Comparison of ENCODE assay signal across 8 cellular contexts in the genomic region with DNA sequence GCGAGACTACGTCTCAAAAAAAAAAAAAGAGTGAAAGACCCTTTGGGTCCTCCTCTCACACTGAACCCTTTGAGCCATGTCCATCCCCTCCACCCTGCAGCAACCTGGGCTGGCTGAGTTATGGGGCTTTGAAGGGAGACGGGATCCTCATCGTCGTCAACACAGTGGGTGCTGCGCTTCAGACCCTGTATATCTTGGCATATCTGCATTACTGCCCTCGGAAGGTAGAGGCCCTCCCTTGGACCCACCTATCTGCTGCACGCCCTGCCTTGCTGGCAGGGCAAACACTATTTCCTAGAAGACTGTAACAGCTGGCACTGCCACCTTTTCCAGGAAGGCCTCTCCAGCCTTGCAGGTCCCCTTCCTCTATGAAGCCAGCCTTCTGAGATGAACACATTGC. TPM values are rescaled to one million over a fixed set of nuclear protein-coding genes. Genes with fewer than 3 reads are reported as not detected.
A peak's percentile ranks its signal among the peaks of the same experiment; 100 is the strongest.
DNase-seq lines count a peak whose midpoint lies in the region; ATAC-seq, FAIRE-seq and TF ChIP-seq lines count a peak whose summit lies in the region.

No MANE protein-coding gene starts in this region.

- DNase-seq in AG10803 (ENCODE audit: low read depth) (no peak), astrocyte of the hippocampus (ENCODE audit: low read depth, low spot score) (peak; percentile 5), lung (ENCODE audit: low spot score) (no peak), uterus (no peak), GM12892 (ENCODE audit: insufficient read length) (no peak), NCI-H2171 treated with DMSO at 0.1 percent for 48 hours (lab: John Stamatoyannopoulos, UW) (no peak)

- peak overlapping the region; percentile 38 to 57 for H3K27ac ChIP-seq in lung (ENCODE audit: low read depth in 1 of 2, low read length in 1 of 2)
- H3K27ac ChIP-seq in uterus, result peak overlapping the region; percentile 14 to 94

- H3K9me3 Mint-ChIP-seq in IgD-negative memory B cell, result no peaks in the 10 kb centered on the region

- TF ChIP-seq POLR2A in uterus (IDR thresholded peaks at IDR 0.05), result no peak
- TF ChIP-seq POLR2A in GM12892 (IDR thresholded peaks at IDR 0.05; ENCODE audit: low read depth, low read length), result no peak

- H3K4me3 Mint-ChIP-seq in IgD-negative memory B cell, result peak overlapping the region; percentile 95 to 99 (median 96)

- peaks cover 27 to 30% (median 27%) of the 10 kb centered on the region in 3 donors for H3K4me1 Mint-ChIP-seq in IgD-negative memory B cell

- peak overlapping the region; percentile 97 to 99 (median 97) for H3K27ac Mint-ChIP-seq in IgD-negative memory B cell

- no peaks in the 10 kb centered on the region for H3K27me3 Mint-ChIP-seq in IgD-negative memory B cell

- H3K4me3 ChIP-seq in AG10803 (ENCODE audit: low read length) (peak overlapping the region; percentile 57), lung (no peak overlapping the region), uterus (peak overlapping the region; percentile 60 to 65)

- peaks cover 6 to 29% of the 10 kb centered on the region in 2 donors for H3K4me1 ChIP-seq in lung (ENCODE audit: control insufficient read depth in 2 of 2, insufficient read depth in 2 of 2, low read length in 2 of 2)
- H3K4me1 ChIP-seq in uterus, result peaks cover 0 to 8% of the 10 kb centered on the region in 2 donors

- intact Hi-C loops in uterus (cut with DNase I; ENCODE audit: low total_unique reads), result no loop called here

- H3K36me3 ChIP-seq in lung (ENCODE audit: control insufficient read depth in 2 of 2, insufficient read depth in 2 of 2, low read length in 2 of 2) (peaks cover 10 to 21% of the 10 kb centered on the region in 2 donors), uterus (no peaks in the 10 kb centered on the region)

- no peaks in the 10 kb centered on the region for H3K27me3 ChIP-seq in lung (ENCODE audit: control insufficient read depth, insufficient read depth)
- no peaks in the 10 kb centered on the region for H3K27me3 ChIP-seq in uterus

- WGBS in lung, 2 donors, result 21 to 27% methylated on average over 8 of the region's 8 CpGs

- no peak for ATAC-seq in lung (ENCODE audit: insufficient read depth, low FRiP score)
- ATAC-seq in GM19023 (IDR thresholded peaks at IDR 0.05; ENCODE audit: unreplicated experiment), result no peak

- H3K9me3 ChIP-seq in lung (ENCODE audit: control insufficient read depth in 2 of 2, insufficient read depth in 1 of 2, low read length in 1 of 2) (no peaks in the 10 kb centered on the region), uterus (no peaks in the 10 kb centered on the region)

- no peak for FAIRE-seq in GM12892 (lab: Jason Lieb, UNC)

- no peaks in the 10 kb centered on the region for H3K36me3 Mint-ChIP-seq in IgD-negative memory B cell

- TF ChIP-seq CTCF in AG10803 (conservative IDR thresholded peaks at IDR 0.05; ENCODE audit: low read length) (no peak), lung (IDR thresholded peaks at IDR 0.05; ENCODE audit: control extremely low read depth, extremely low read depth) (no peak), uterus (IDR thresholded peaks at IDR 0.05) (no peak)

RNA-seq across cellular contexts. Expression of a gene that starts 1.1 kb away (rescaled TPM):
- 72.9 TPM for polyA plus RNA-seq in IgD-negative memory B cell
- 10 to 100 TPM; 26.3 to 60.3 TPM for total RNA-seq in lung
- 100 to 1,000 TPM in 1 of 2 donors, 10 to 100 TPM in 1; 76.6 to 114 TPM for polyA plus RNA-seq in lung
- total RNA-seq in uterus, result 10 to 100 TPM in 3 of 4 donors, under 1 TPM in 1; 0.26 to 24.0 (median 21.8) TPM
- 44.4 TPM for polyA plus RNA-seq in GM12892 (2012; ENCODE audit: missing spikeins)

RNA-seq across cellular contexts. Expression of a gene that starts 3.6 kb away (rescaled TPM):
- 83.9 TPM for polyA plus RNA-seq in IgD-negative memory B cell
- total RNA-seq in lung, result 10 to 100 TPM; 33.7 to 99.6 TPM
- polyA plus RNA-seq in lung, result 100 to 1,000 TPM; 166 to 491 TPM
- 10 to 100 TPM; 36.1 to 94.4 (median 85.4) TPM for total RNA-seq in uterus
- polyA plus RNA-seq in GM12892 (2012; ENCODE audit: missing spikeins), result 19.6 TPM

RNA-seq across cellular contexts. Expression of a gene that starts 9.1 kb away (rescaled TPM):
- polyA plus RNA-seq in IgD-negative memory B cell (not detected), lung (100 to 1,000 TPM; 149 to 187 TPM)
- total RNA-seq in lung (100 to 1,000 TPM; 111 to 202 TPM), uterus (10 to 100 TPM; 22.3 to 58.5 (median 36.5) TPM)
- 0.36 TPM for polyA plus RNA-seq in GM12892 (2012; ENCODE audit: missing spikeins)

RNA-seq across cellular contexts. Expression of a gene that starts 36.4 kb away (rescaled TPM):
- polyA plus RNA-seq in IgD-negative memory B cell (420 TPM), lung (100 to 1,000 TPM; 218 to 592 TPM)
- total RNA-seq in lung (100 to 1,000 TPM in 1 of 2 donors, 10 to 100 TPM in 1; 58.2 to 162 TPM), uterus (100 to 1,000 TPM in 1 of 4 donors, 10 to 100 TPM in 2, 1 to 10 TPM in 1; 1.5 to 200 (median 62.5) TPM)
- polyA plus RNA-seq in GM12892 (2012; ENCODE audit: missing spikeins), result 92.9 TPM

RNA-seq across cellular contexts. Expression of a gene that starts 36.9 kb away (rescaled TPM):
- 0.14 TPM for polyA plus RNA-seq in IgD-negative memory B cell
- total RNA-seq in lung, result under 1 TPM; 0.60 to 0.71 TPM
- polyA plus RNA-seq in lung, result under 1 TPM; 0.26 to 0.31 TPM
- total RNA-seq in uterus, result 1 to 10 TPM in 3 of 4 donors, under 1 TPM in 1; 0.26 to 4.6 (median 2.5) TPM
- 1.1 TPM for polyA plus RNA-seq in GM12892 (2012; ENCODE audit: missing spikeins)
